29 cellular contexts compared by ENCODE assay signal in the genomic region with DNA sequence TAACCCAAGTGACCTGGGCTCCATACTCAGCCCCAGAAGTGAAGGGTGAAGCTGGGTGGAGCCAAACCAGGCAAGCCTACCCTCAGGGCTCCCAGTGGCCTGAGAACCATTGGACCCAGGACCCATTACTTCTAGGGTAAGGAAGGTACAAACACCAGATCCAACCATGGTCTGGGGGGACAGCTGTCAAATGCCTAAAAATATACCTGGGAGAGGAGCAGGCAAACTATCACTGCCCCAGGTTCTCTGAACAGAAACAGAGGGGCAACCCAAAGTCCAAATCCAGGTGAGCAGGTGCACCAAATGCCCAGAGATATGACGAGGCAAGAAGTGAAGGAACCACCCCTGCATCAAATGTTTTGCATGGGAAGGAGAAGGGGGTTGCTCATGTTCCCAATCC. TPM values are rescaled to one million over a fixed set of nuclear protein-coding genes. Genes with fewer than 3 reads are reported as not detected.
"Had no signal": no experiment of that assay in that cellular context is flagged by ENCODE, and none has a peak within 500 bp of the region (broad histone marks: within the 10 kb centered on the region; RNA-seq: fewer than 3 reads in every experiment).

No MANE protein-coding gene starts in this region.

- H3K27me3 ChIP-seq: hepatocyte, pancreas, testis had no signal

- H3K9me3 ChIP-seq: pancreas, testis had no signal

- H3K27ac Mint-ChIP-seq: dendritic cell treated with granulocyte-macrophage colony-stimulating factor and Interleukin-4, amounts not matched to agents 40 ng/mL and 50 ng/mL, for 4 days; memory B cell; natural killer cell; progenitor cell of endocrine pancreas; stimulated activated memory B cell treated with anti-CD40 and anti-IgM and Interleukin-4, amounts not matched to agents 10 μg/mL and 1 μg/mL and 100 μg/mL, for 72 hours; type B pancreatic cell had no signal

- H3K36me3 Mint-ChIP-seq: memory B cell; stimulated activated memory B cell treated with anti-CD40 and anti-IgM and Interleukin-4, amounts not matched to agents 10 μg/mL and 1 μg/mL and 100 μg/mL, for 72 hours; type B pancreatic cell had no signal

- H3K36me3 ChIP-seq: esophagus muscularis mucosa, gastroesophageal sphincter, heart left ventricle, pancreas, spleen, tibial artery had no signal

- DNase-seq: effector memory CD4-positive, alpha-beta T cell; foreskin keratinocyte; heart left ventricle; kidney; occipital lobe; pancreas; stimulated activated CD4-positive, alpha-beta T cell treated with anti-CD3 and anti-CD28 coated beads, Interleukin-4, amount 100 ng/mL, for 4 hours; stimulated activated naive CD8-positive, alpha-beta T cell treated with anti-CD3 and anti-CD28 coated beads, Interleukin-15, Interleukin-2, amounts not matched to agents 100 U/mL and 50 U/mL, for 24 hours; substantia nigra; testis had no signal

- H3K27me3 Mint-ChIP-seq: progenitor cell of endocrine pancreas, type B pancreatic cell had no signal

- H3K4me3 ChIP-seq: esophagus muscularis mucosa, gastroesophageal sphincter, heart left ventricle, hepatocyte, lung, pancreas, skin epidermis, spleen, testis, tibial artery had no signal

- H3K4me1 ChIP-seq: esophagus muscularis mucosa, foreskin keratinocyte, gastroesophageal sphincter, heart left ventricle, spleen, testis, tibial artery had no signal

- H3K4me3 Mint-ChIP-seq: dendritic cell treated with granulocyte-macrophage colony-stimulating factor and Interleukin-4, amounts not matched to agents 40 ng/mL and 50 ng/mL, for 4 days; memory B cell; natural killer cell; stimulated activated memory B cell treated with anti-CD40 and anti-IgM and Interleukin-4, amounts not matched to agents 10 μg/mL and 1 μg/mL and 100 μg/mL, for 72 hours; type B pancreatic cell had no signal

- H3K9me3 Mint-ChIP-seq: dendritic cell treated with granulocyte-macrophage colony-stimulating factor and Interleukin-4, amounts not matched to agents 40 ng/mL and 50 ng/mL, for 4 days; stimulated activated memory B cell treated with anti-CD40 and anti-IgM and Interleukin-4, amounts not matched to agents 10 μg/mL and 1 μg/mL and 100 μg/mL, for 72 hours had no signal

- H3K27ac ChIP-seq: esophagus muscularis mucosa, foreskin keratinocyte, gastroesophageal sphincter, heart left ventricle, hepatocyte, pancreas, skin epidermis, spleen, testis, tibial artery had no signal

RNA-seq across cellular contexts. Expression of a gene that starts 6.1 kb away (rescaled TPM):
- total RNA-seq: endothelial cell of umbilical vein, epithelial cell of proximal tubule, fibroblast of lung, foreskin keratinocyte, left lobe of liver, liver, mononuclear cell, natural killer cell, occipital lobe, progenitor cell of endocrine pancreas, spleen had no signal

RNA-seq across cellular contexts. Expression of a gene that starts 14.2 kb away (rescaled TPM):
- total RNA-seq: endothelial cell of umbilical vein, epithelial cell of proximal tubule, fibroblast of lung, foreskin keratinocyte, kidney, liver, mononuclear cell, natural killer cell, occipital lobe, progenitor cell of endocrine pancreas had no signal
